ENCODE assay signal across 14 cellular contexts in the genomic region with DNA sequence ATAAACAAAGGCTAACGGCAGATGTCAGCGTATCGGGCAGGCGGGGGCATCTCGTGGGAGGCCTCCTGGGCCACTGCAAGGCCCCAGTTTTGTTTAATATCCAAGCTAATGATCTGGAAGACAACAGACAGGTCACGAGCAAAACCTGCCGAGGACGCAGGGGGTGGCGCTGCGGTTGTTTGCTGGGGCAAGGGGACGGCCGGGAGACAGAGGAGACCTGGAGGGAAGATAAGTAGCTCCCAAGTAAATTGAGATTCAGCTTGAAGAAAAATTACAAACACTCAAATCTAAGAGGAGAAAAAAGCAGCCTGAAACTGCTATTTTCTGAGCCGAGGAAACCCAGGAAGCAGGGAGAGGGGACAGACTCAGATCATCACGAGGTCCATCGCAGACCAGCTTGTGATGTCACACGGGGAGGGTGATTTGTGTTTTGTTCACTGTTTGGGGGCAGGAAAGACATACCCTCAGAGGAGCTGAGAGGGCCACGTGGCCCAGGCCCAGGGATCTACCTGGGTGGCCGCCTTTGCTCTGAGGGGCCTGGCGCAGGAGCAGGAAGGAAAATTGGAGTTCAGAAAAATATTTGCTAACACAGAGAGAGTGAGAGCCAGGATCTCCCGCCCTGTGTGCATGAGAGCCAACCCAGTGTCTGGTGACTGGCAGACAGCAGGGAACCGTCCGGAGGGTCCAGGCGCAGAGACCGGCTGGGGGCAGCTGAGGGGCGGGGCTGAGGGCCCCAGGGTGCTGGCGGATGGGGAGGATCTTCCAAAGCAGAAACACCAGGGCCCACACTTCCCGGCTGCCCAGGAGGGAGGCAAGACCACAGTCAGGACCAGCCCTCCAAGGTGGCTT. TPM values are rescaled to one million over a fixed set of nuclear protein-coding genes. Genes with fewer than 3 reads are reported as not detected.
DNase-seq lines count a peak whose midpoint lies in the region; TF ChIP-seq lines count a peak whose summit lies in the region.
"Had no signal": no experiment of that assay in that cellular context is flagged by ENCODE, and none has a peak within 500 bp of the region (broad histone marks: within the 10 kb centered on the region; RNA-seq: fewer than 3 reads in every experiment).

No MANE protein-coding gene starts in this region.

- TF ChIP-seq CTCF in brain (conservative IDR thresholded peaks at IDR 0.05), result no peak
- no peak for TF ChIP-seq CTCF in hepatocyte (IDR thresholded peaks at IDR 0.05; ENCODE audit: poor library complexity)
- TF ChIP-seq CTCF in nephron progenitor cell (IDR thresholded peaks at IDR 0.05), result no peak
- no peak for TF ChIP-seq CTCF in type B pancreatic cell (conservative IDR thresholded peaks at IDR 0.05)

- H3K27me3 ChIP-seq in hepatocyte, result peaks cover 11% of the 10 kb centered on the region

- DNase-seq in hepatocyte (ENCODE audit: low spot score), result no peak
- DNase-seq in nephron progenitor cell, result no peak
- DNase-seq in type B pancreatic cell (ENCODE audit: extremely low spot score, unreplicated experiment), result no peak
- DNase-seq in AG20443 (ENCODE audit: low spot score), result no peak
- no peak for DNase-seq in cerebellum (ENCODE audit: low spot score)
- DNase-seq in stimulated activated CD4-positive, alpha-beta T cell treated with anti-CD3 and anti-CD28 coated beads, Interleukin-2, amount 100 ng/mL, for 48 hours, result no peak
- DNase-seq: DMS 273 treated with DMSO at 0.1 percent for 48 hours, MV-4-11, NCI-H146, NCI-H2107, NCI-H446 treated with DMSO at 0.1 percent for 48 hours, NCI-H774 had no signal

- H3K4me1 Mint-ChIP-seq in brain, result peaks cover 26% of the 10 kb centered on the region
- H3K4me1 Mint-ChIP-seq in nephron progenitor cell, result peaks cover 38% of the 10 kb centered on the region
- H3K4me1 Mint-ChIP-seq in type B pancreatic cell (ENCODE audit: unreplicated experiment), result peaks cover 20% of the 10 kb centered on the region

- no peaks in the 10 kb centered on the region for H3K4me1 ChIP-seq in hepatocyte (ENCODE audit: insufficient read depth)

- peaks cover 12% of the 10 kb centered on the region for H3K27me3 Mint-ChIP-seq in brain
- H3K27me3 Mint-ChIP-seq in nephron progenitor cell (ENCODE audit: low read depth, poor library complexity), result peaks cover 50% of the 10 kb centered on the region
- peaks cover 20% of the 10 kb centered on the region for H3K27me3 Mint-ChIP-seq in type B pancreatic cell

- H3K4me2 ChIP-seq in hepatocyte, result peak overlapping the region; percentile 3

- no peaks in the 10 kb centered on the region for H3K9me3 ChIP-seq in hepatocyte (ENCODE audit: low read depth)

- H3K79me2 ChIP-seq in hepatocyte, result no peaks in the 10 kb centered on the region

- peaks cover 3 to 12% (median 5%) of the 10 kb centered on the region in 5 experiments for H3K9me3 Mint-ChIP-seq in brain
- peaks cover 15% of the 10 kb centered on the region for H3K9me3 Mint-ChIP-seq in nephron progenitor cell
- H3K9me3 Mint-ChIP-seq in type B pancreatic cell, result peaks cover 6% of the 10 kb centered on the region

- peaks cover 5% of the 10 kb centered on the region for H3K36me3 Mint-ChIP-seq in brain
- no peaks in the 10 kb centered on the region for H3K36me3 Mint-ChIP-seq in nephron progenitor cell (ENCODE audit: low read depth)
- no peaks in the 10 kb centered on the region for H3K36me3 Mint-ChIP-seq in type B pancreatic cell

- H3K36me3 ChIP-seq in hepatocyte (replicated peaks; ENCODE audit: insufficient read depth, low read depth), result no peaks in the 10 kb centered on the region

- no peak overlapping the region for H3K4me3 ChIP-seq in hepatocyte
- H3K4me3 ChIP-seq: SK-N-MC had no signal

- H3K27ac Mint-ChIP-seq in brain (peak overlapping the region; percentile 14 to 90 (median 54)), nephron progenitor cell (peak overlapping the region; percentile 38), type B pancreatic cell (no peak overlapping the region)

- H3K9me2 ChIP-seq in hepatocyte (replicated peaks; ENCODE audit: insufficient read depth), result no peaks in the 10 kb centered on the region

- no peaks in the 10 kb centered on the region for H4K20me1 ChIP-seq in hepatocyte (ENCODE audit: insufficient read depth, poor library complexity, severe bottlenecking)

- peak overlapping the region in 2 of 5 experiments; percentile 4 to 28 for H3K4me3 Mint-ChIP-seq in brain
- H3K4me3 Mint-ChIP-seq in nephron progenitor cell, result peak overlapping the region; percentile 9
- H3K4me3 Mint-ChIP-seq in type B pancreatic cell, result peak overlapping the region; percentile 34

- H3K27ac ChIP-seq in hepatocyte, result peak overlapping the region; percentile 37
- H3K27ac ChIP-seq: SK-N-MC had no signal

- 56% methylated on average over 26 of the region's 27 CpGs for WGBS in hepatocyte (ENCODE audit: low lambda C conversion rate, missing lambda C conversion rate)

- no peak overlapping the region for H2AFZ ChIP-seq in hepatocyte

RNA-seq across cellular contexts. Expression of a gene that starts 52.9 kb away (rescaled TPM):
- 32.9 TPM for polyA plus RNA-seq in brain (ENCODE audit: insufficient read depth, low read depth, low replicate concordance)
- not detected in 2 replicates for total RNA-seq in hepatocyte
- 0.22 and 1.6 TPM in 2 replicates for polyA plus RNA-seq in hepatocyte
- 1.6 and 2.0 TPM in 2 replicates for total RNA-seq in type B pancreatic cell (ENCODE audit: low replicate concordance)
- 12.3 TPM for total RNA-seq in cerebellum
